ENCODE assay signal across 1 cellular context in genomic region chr7:130299909-130300308, GRCh38.
TF ChIP-seq lines count a peak whose summit lies in the region.

No MANE protein-coding gene starts in this region.

TF ChIP-seq in SK-N-SH, 30 proteins besides CTCF, POLR2A, EP300 and RAD21 (continued from another document):
- no peak for TF ChIP-seq ZBTB33 (IDR thresholded peaks at IDR 0.05; ENCODE audit: borderline replicate concordance, low read depth)
- no peak for TF ChIP-seq MAX (IDR thresholded peaks at IDR 0.05; ENCODE audit: low read depth)
- TF ChIP-seq REST (IDR thresholded peaks at IDR 0.05; ENCODE audit: low read depth, low read length) = no peak
- TF ChIP-seq RXRA (IDR thresholded peaks at IDR 0.05; ENCODE audit: borderline replicate concordance, low read depth) = no peak
- TF ChIP-seq SMC3 (IDR thresholded peaks at IDR 0.05; ENCODE audit: low read depth, low read length) = no peak
- TF ChIP-seq POLR2AphosphoS5 (IDR thresholded peaks at IDR 0.05; ENCODE audit: low read depth, low read length) = no peak
TF ChIP-seq in SK-N-SH: peak in this region for 0.
